30 cellular contexts compared by ENCODE assay signal in the genomic region with DNA sequence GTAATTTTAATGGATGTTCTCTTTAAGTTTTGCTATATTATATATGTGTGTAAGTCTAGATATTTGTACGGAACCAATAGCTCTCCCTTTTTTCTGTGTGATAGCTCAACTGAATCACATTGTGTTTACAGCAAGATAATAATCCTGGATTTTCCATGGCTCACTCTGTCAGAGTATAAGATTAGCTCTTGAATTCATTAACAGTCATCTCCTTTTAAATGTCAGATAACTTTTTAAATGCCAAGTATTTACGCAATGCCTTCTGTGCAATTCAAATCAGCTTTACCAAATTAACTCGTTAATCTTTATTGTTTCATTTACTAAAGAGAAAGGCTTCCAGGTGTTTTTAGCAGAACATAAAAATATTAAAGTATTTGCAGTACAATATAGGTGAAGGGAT.
A peak's percentile ranks its signal among the peaks of the same experiment; 100 is the strongest.
DNase-seq lines count a peak whose midpoint lies in the region; ATAC-seq, FAIRE-seq and TF ChIP-seq lines count a peak whose summit lies in the region.
"Had no signal": no experiment of that assay in that cellular context is flagged by ENCODE, and none has a peak within 500 bp of the region (broad histone marks: within the 10 kb centered on the region; RNA-seq: fewer than 3 reads in every experiment).

No MANE protein-coding gene starts in this region.

- peak overlapping the region; percentile 90 for H3K27ac ChIP-seq in HUES48 (ENCODE audit: low read depth, low read length)
- no peak overlapping the region for H3K27ac ChIP-seq in astrocyte (ENCODE audit: low read depth, low read length)
- no peak overlapping the region for H3K27ac ChIP-seq in iPS-18a (ENCODE audit: low read length)
- peak overlapping the region; percentile 84 for H3K27ac ChIP-seq in osteoblast (ENCODE audit: low read depth, low read length)
- H3K27ac ChIP-seq: body of pancreas, C4-2B, VCaP had no signal

- DNase-seq in astrocyte (ENCODE audit: low read depth) (peak; percentile 61), osteoblast (ENCODE audit: insufficient read length, low spot score, missing footprints) (no peak), HUDEP-2 (lab: John Stamatoyannopoulos, UW; ENCODE audit: unreplicated experiment in 76 of 76) (no peak)
- DNase-seq: activated CD4-positive, alpha-beta T cell treated with anti-CD3 and anti-CD28 coated beads, Interleukin-2, amount 10 ng/mL, durations not matched to agents 24 days and 14 days; activated gamma-delta T cell treated with Interleukin-2 at 50 U/mL for 16 hours; activated T-cell treated with anti-CD3 and anti-CD28 coated beads, Interleukin-2, amount 50 U/mL, for 24 hours; Caco-2; DMS79 treated with DMSO at 0.1 percent for 48 hours; effector CD4-positive, alpha-beta T cell; erythroblast; midbrain; natural killer cell; NCI-H1105; NCI-H187 treated with DMSO at 0.1 percent for 48 hours; NCI-H524 treated with DMSO at 0.1 percent for 48 hours; SHP77 treated with DMSO at 0.1 percent for 48 hours; stimulated activated naive CD4-positive, alpha-beta T cell; T-helper 9 cell had no signal

- no peak overlapping the region for H3K27ac Mint-ChIP-seq in astrocyte (ENCODE audit: unreplicated experiment)
- H3K27ac Mint-ChIP-seq: activated CD4-positive, alpha-beta T cell treated with anti-CD3 and anti-CD28 coated beads, Interleukin-2, amount 10 ng/mL, durations not matched to agents 24 days and 14 days; activated T-cell treated with anti-CD3 and anti-CD28 coated beads, Interleukin-2, amount 50 U/mL, for 24 hours; natural killer cell had no signal

- peaks cover 6% of the 10 kb centered on the region for H3K27me3 Mint-ChIP-seq in astrocyte (ENCODE audit: low read depth, unreplicated experiment)

- H3K4me2 ChIP-seq in astrocyte (ENCODE audit: low read length), result peak overlapping the region; percentile 69
- H3K4me2 ChIP-seq in osteoblast (ENCODE audit: insufficient read depth, low read length), result peak overlapping the region; percentile 71

- H4K20me1 ChIP-seq in astrocyte (ENCODE audit: insufficient read depth, low read length), result no peaks in the 10 kb centered on the region
- no peaks in the 10 kb centered on the region for H4K20me1 ChIP-seq in osteoblast (ENCODE audit: insufficient read depth, low read length)

- peaks cover 11% of the 10 kb centered on the region for H3K4me1 Mint-ChIP-seq in astrocyte (ENCODE audit: low read depth, unreplicated experiment)
- H3K4me1 Mint-ChIP-seq: activated CD4-positive, alpha-beta T cell treated with anti-CD3 and anti-CD28 coated beads, Interleukin-2, amount 10 ng/mL, durations not matched to agents 24 days and 14 days; natural killer cell had no signal

- H3K36me3 ChIP-seq in HUES48 (ENCODE audit: control insufficient read depth, insufficient read depth, low read length) (no peaks in the 10 kb centered on the region), astrocyte (ENCODE audit: insufficient read depth, low read length) (no peaks in the 10 kb centered on the region), iPS-18a (ENCODE audit: control insufficient read depth, low read depth, low read length) (no peaks in the 10 kb centered on the region), osteoblast (ENCODE audit: insufficient read depth, low read length) (no peaks in the 10 kb centered on the region)
- H3K36me3 ChIP-seq: gastroesophageal sphincter had no signal

- H3K79me2 ChIP-seq in astrocyte (ENCODE audit: insufficient read depth, low read length) (no peaks in the 10 kb centered on the region), osteoblast (ENCODE audit: insufficient read depth, low read length) (no peaks in the 10 kb centered on the region)

- no peak overlapping the region for H2AFZ ChIP-seq in astrocyte (ENCODE audit: low read depth, low read length)
- H2AFZ ChIP-seq in osteoblast (ENCODE audit: low read length), result no peak overlapping the region

- H3K9ac ChIP-seq in HUES48 (ENCODE audit: low read depth, low read length) (no peak overlapping the region), astrocyte (ENCODE audit: low read length) (no peak overlapping the region), iPS-18a (ENCODE audit: low read length) (no peak overlapping the region)

- TF ChIP-seq CTCF in astrocyte (IDR thresholded peaks at IDR 0.05; ENCODE audit: insufficient read depth, low read depth, low read length) (no peak), osteoblast (IDR thresholded peaks at IDR 0.05; ENCODE audit: extremely low read depth, low read depth, low read length) (no peak)

- H3K4me1 ChIP-seq in HUES48 (ENCODE audit: control insufficient read depth, insufficient read depth, low read length) (peaks cover 37% of the 10 kb centered on the region), astrocyte (ENCODE audit: insufficient read depth, low read length) (peaks cover 30% of the 10 kb centered on the region), iPS-18a (ENCODE audit: control insufficient read depth, low read depth, low read length) (peaks cover 23% of the 10 kb centered on the region), osteoblast (ENCODE audit: insufficient read depth, low read length) (peaks cover 54% of the 10 kb centered on the region)
- H3K4me1 ChIP-seq: body of pancreas had no signal

- ATAC-seq in GM19397 (IDR thresholded peaks at IDR 0.05; ENCODE audit: unreplicated experiment) (no peak), HG02981 (IDR thresholded peaks at IDR 0.05; ENCODE audit: unreplicated experiment) (no peak), GM21423 (IDR thresholded peaks at IDR 0.05; ENCODE audit: unreplicated experiment) (no peak)
- ATAC-seq: body of pancreas, left lobe of liver, natural killer cell had no signal

- FAIRE-seq in astrocyte (lab: Jason Lieb, UNC), result no peak
- FAIRE-seq: urothelium cell line had no signal

- H3K9me3 Mint-ChIP-seq in astrocyte (ENCODE audit: unreplicated experiment), result peaks cover 3% of the 10 kb centered on the region
- H3K9me3 Mint-ChIP-seq: activated CD4-positive, alpha-beta T cell treated with anti-CD3 and anti-CD28 coated beads, Interleukin-2, amount 10 ng/mL, durations not matched to agents 24 days and 14 days; activated T-cell treated with anti-CD3 and anti-CD28 coated beads, Interleukin-2, amount 50 U/mL, for 24 hours; natural killer cell had no signal

- no peak overlapping the region for H3K4me3 Mint-ChIP-seq in astrocyte (ENCODE audit: unreplicated experiment)
- H3K4me3 Mint-ChIP-seq: activated CD4-positive, alpha-beta T cell treated with anti-CD3 and anti-CD28 coated beads, Interleukin-2, amount 10 ng/mL, durations not matched to agents 24 days and 14 days; activated T-cell treated with anti-CD3 and anti-CD28 coated beads, Interleukin-2, amount 50 U/mL, for 24 hours; natural killer cell had no signal

- H3K27me3 ChIP-seq in HUES48 (ENCODE audit: control insufficient read depth, insufficient read depth, low read length), result peaks cover 3% of the 10 kb centered on the region; the same call in 1 of the 2 replicates
- H3K27me3 ChIP-seq in astrocyte (ENCODE audit: insufficient read depth, low read length), result no peaks in the 10 kb centered on the region
- H3K27me3 ChIP-seq in iPS-18a (ENCODE audit: control insufficient read depth, insufficient read depth, low read length), result no peaks in the 10 kb centered on the region
- H3K27me3 ChIP-seq in osteoblast (ENCODE audit: insufficient read depth, low read length), result no peaks in the 10 kb centered on the region
- H3K27me3 ChIP-seq: body of pancreas, gastroesophageal sphincter, testis had no signal

- H3K4me3 ChIP-seq in HUES48 (ENCODE audit: low read depth, low read length) (no peak overlapping the region), astrocyte (ENCODE audit: insufficient read depth, low read depth, low read length) (no peak overlapping the region), iPS-18a (ENCODE audit: low read length) (peak overlapping the region; percentile 17), osteoblast (ENCODE audit: insufficient read depth, low read length) (no peak overlapping the region)
- H3K4me3 ChIP-seq: body of pancreas, gastroesophageal sphincter, testis had no signal

- no peaks in the 10 kb centered on the region for H3K36me3 Mint-ChIP-seq in astrocyte (ENCODE audit: low read depth, unreplicated experiment)
- H3K36me3 Mint-ChIP-seq: natural killer cell had no signal

- H3K9me3 ChIP-seq in HUES48 (ENCODE audit: control insufficient read depth, insufficient read depth, low read length) (no peaks in the 10 kb centered on the region), astrocyte (ENCODE audit: insufficient read depth, low read depth, low read length) (no peaks in the 10 kb centered on the region), iPS-18a (ENCODE audit: control insufficient read depth, low read depth, low read length) (no peaks in the 10 kb centered on the region), osteoblast (ENCODE audit: low read depth, low read length) (no peaks in the 10 kb centered on the region)
- H3K9me3 ChIP-seq: body of pancreas, Caco-2, gastroesophageal sphincter, testis had no signal

Comparison
In these comparisons a context has a peak if more than half of its experiments do, and no peak if none do; other contexts are left out.
1. H3K27ac ChIP-seq: peak in HUES48 (single experiment) and osteoblast (single experiment); none in astrocyte (single experiment) and iPS-18a (single experiment).